ENCODE assay signal across 27 cellular contexts in the genomic region with DNA sequence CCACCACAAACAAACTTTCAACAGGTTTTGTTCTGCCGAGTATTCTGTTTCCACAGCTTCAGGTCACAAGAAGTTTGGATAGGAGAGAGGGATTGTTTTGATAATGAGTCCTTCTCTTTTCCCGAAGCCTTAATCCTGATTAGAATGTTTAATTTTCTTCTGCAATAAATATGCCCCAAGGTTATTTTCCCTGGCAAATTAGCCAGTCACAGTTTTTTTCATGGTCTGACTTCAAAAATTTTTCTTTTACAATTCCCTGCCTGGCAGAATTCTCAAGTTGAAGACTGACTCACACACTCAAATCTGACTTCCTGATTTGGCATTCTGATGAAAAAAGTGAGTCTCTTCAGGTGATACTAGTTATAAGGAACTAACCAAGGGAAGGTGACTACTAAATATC. TPM values are rescaled to one million over a fixed set of nuclear protein-coding genes. Genes with fewer than 3 reads are reported as not detected.
DNase-seq lines count a peak whose midpoint lies in the region; TF ChIP-seq lines count a peak whose summit lies in the region.
"Had no signal": no experiment of that assay in that cellular context is flagged by ENCODE, and none has a peak within 500 bp of the region (broad histone marks: within the 10 kb centered on the region; RNA-seq: fewer than 3 reads in every experiment).

No MANE protein-coding gene starts in this region.

- H3K4me1 ChIP-seq in breast epithelium, result no peaks in the 10 kb centered on the region
- H3K4me1 ChIP-seq in tibial artery, result peaks cover 0 to 8% (median 0%) of the 10 kb centered on the region in 4 donors
- H3K4me1 ChIP-seq: prostate gland, transverse colon had no signal

- no peaks in the 10 kb centered on the region for H3K27me3 Mint-ChIP-seq in MCF 10A (ENCODE audit: insufficient read depth, unreplicated experiment)
- H3K27me3 Mint-ChIP-seq: activated T-helper 17 cell treated with anti-CD3 and anti-CD28 coated beads, Interleukin-2, amount 50 U/mL, for 72 hours; stimulated activated naive CD8-positive, alpha-beta T cell treated with anti-CD3 and anti-CD28 coated beads, Interleukin-15, amount 100 ng/mL, for 72 hours had no signal

- intact Hi-C loops in MCF 10A (cut with micrococcal nuclease), result no loop called here
- intact Hi-C loops in breast epithelium (cut with DNase I; ENCODE audit: low total_unique reads), result no loop called here
- intact Hi-C loops in tibial artery (cut with DNase I; ENCODE audit: low total_unique reads), result no loop called here

- H3K4me3 Mint-ChIP-seq in MCF 10A (ENCODE audit: unreplicated experiment), result peak overlapping the region; percentile 3
- H3K4me3 Mint-ChIP-seq: activated CD4-positive, alpha-beta memory T cell treated with anti-CD3 and anti-CD28 coated beads for 36 hours; activated T-helper 17 cell treated with anti-CD3 and anti-CD28 coated beads, Interleukin-2, amount 50 U/mL, for 72 hours; stimulated activated naive CD8-positive, alpha-beta T cell treated with anti-CD3 and anti-CD28 coated beads, Interleukin-15, amount 100 ng/mL, for 72 hours had no signal

- TF ChIP-seq POLR2A in breast epithelium (IDR thresholded peaks at IDR 0.05), result no peak

- H3K27ac Mint-ChIP-seq in MCF 10A (ENCODE audit: low read depth, unreplicated experiment), result peak overlapping the region; percentile 89
- H3K27ac Mint-ChIP-seq: activated CD4-positive, alpha-beta memory T cell treated with anti-CD3 and anti-CD28 coated beads for 36 hours; activated naive CD4-positive, alpha-beta T cell treated with anti-CD3 and anti-CD28 coated beads, Interleukin-2, amount 50 U/mL, for 72 hours; activated T-helper 17 cell treated with anti-CD3 and anti-CD28 coated beads, Interleukin-2, amount 50 U/mL, for 72 hours; stimulated activated naive CD8-positive, alpha-beta T cell treated with anti-CD3 and anti-CD28 coated beads, Interleukin-15, amount 100 ng/mL, for 72 hours had no signal

- peaks cover 9% of the 10 kb centered on the region for H3K9me3 Mint-ChIP-seq in MCF 10A (ENCODE audit: unreplicated experiment)
- H3K9me3 Mint-ChIP-seq: activated CD4-positive, alpha-beta memory T cell treated with anti-CD3 and anti-CD28 coated beads for 36 hours; activated T-helper 17 cell treated with anti-CD3 and anti-CD28 coated beads, Interleukin-2, amount 50 U/mL, for 72 hours had no signal

- in situ Hi-C loops in astrocyte of the spinal cord (cut with HindIII; ENCODE audit: low sequenced_read_pairs), result no loop called here

- DNase-seq in MCF 10A (ENCODE audit: unreplicated experiment) (peak; percentile 63), breast epithelium (ENCODE audit: low spot score in 2 of 2) (no peak), astrocyte of the spinal cord (ENCODE audit: low read depth, low spot score) (peak; percentile 41), iris pigment epithelial cell (ENCODE audit: low read depth) (peak; percentile 20), GM10266 (ENCODE audit: extremely low spot score) (no peak), cerebellar cortex (ENCODE audit: low spot score) (no peak), NCI-H128 (lab: John Stamatoyannopoulos, UW; ENCODE audit: unreplicated experiment) (no peak), tibial artery (no peak)
- DNase-seq: 8988T; activated CD4-positive, alpha-beta memory T cell treated with anti-CD3 and anti-CD28 coated beads for 36 hours; activated CD8-positive, alpha-beta memory T cell treated with anti-CD3 and anti-CD28 coated beads, Interleukin-2, amount 50 U/mL, for 48 hours; AML-193; brain microvascular endothelial cell; DND-41; H7; kidney glomerular epithelial cell; NCI-H1105; NCI-H2029 treated with DMSO at 0.1 percent for 48 hours; NCI-H774; SHP77; stimulated activated naive CD8-positive, alpha-beta T cell treated with anti-CD3 and anti-CD28 coated beads, Interleukin-15, amount 100 ng/mL, for 72 hours; T-helper 9 cell; transverse colon had no signal

- H3K4me3 ChIP-seq in breast epithelium (no peak overlapping the region), astrocyte of the spinal cord (ENCODE audit: low read depth, low read length) (no peak overlapping the region), tibial artery (no peak overlapping the region)
- H3K4me3 ChIP-seq: coronary artery, prostate gland, transverse colon had no signal

- peaks cover 14% of the 10 kb centered on the region for H3K4me1 Mint-ChIP-seq in MCF 10A (ENCODE audit: insufficient read depth, unreplicated experiment)
- H3K4me1 Mint-ChIP-seq: activated T-helper 17 cell treated with anti-CD3 and anti-CD28 coated beads, Interleukin-2, amount 50 U/mL, for 72 hours; stimulated activated naive CD8-positive, alpha-beta T cell treated with anti-CD3 and anti-CD28 coated beads, Interleukin-15, amount 100 ng/mL, for 72 hours had no signal

- no peaks in the 10 kb centered on the region for H3K36me3 Mint-ChIP-seq in MCF 10A (ENCODE audit: insufficient read depth, unreplicated experiment)
- H3K36me3 Mint-ChIP-seq: activated CD4-positive, alpha-beta memory T cell treated with anti-CD3 and anti-CD28 coated beads for 36 hours; activated naive CD4-positive, alpha-beta T cell treated with anti-CD3 and anti-CD28 coated beads, Interleukin-2, amount 50 U/mL, for 72 hours had no signal

- H3K27me3 ChIP-seq in breast epithelium, result no peaks in the 10 kb centered on the region
- H3K27me3 ChIP-seq in tibial artery, result no peaks in the 10 kb centered on the region
- H3K27me3 ChIP-seq: brain microvascular endothelial cell, transverse colon had no signal

- no TSS peak for BruUV-seq in MCF 10A (replicated peaks; lab: Mats Ljungman, UMichigan)

- POLR2A ChIA-PET in MCF 10A (lab: Yijun Ruan, JAX), result no interaction called here

- CTCF ChIA-PET in MCF 10A (lab: Yijun Ruan, JAX), result interaction anchor here (0.6 kb wide), 1 partner anchor 32 kb away, joined by 3 read pairs; no protein-coding TSS in a partner anchor

- TF ChIP-seq CTCF in MCF 10A (IDR thresholded peaks at IDR 0.05; ENCODE audit: unreplicated experiment) (no peak), breast epithelium (IDR thresholded peaks at IDR 0.05) (no peak), astrocyte of the spinal cord (IDR thresholded peaks at IDR 0.05; ENCODE audit: low read depth, low read length) (no peak), GM10266 (IDR thresholded peaks at IDR 0.05; ENCODE audit: control insufficient read depth, insufficient read depth, low read depth, missing control alignments) (no peak), tibial artery (IDR thresholded peaks at IDR 0.05) (no peak)

- H3K27ac ChIP-seq in breast epithelium (no peak overlapping the region), tibial artery (peak overlapping the region in 1 of 2 donors; percentile 11)
- H3K27ac ChIP-seq: brain microvascular endothelial cell, prostate gland, transverse colon had no signal

- H3K36me3 ChIP-seq in breast epithelium (no peaks in the 10 kb centered on the region), tibial artery (no peaks in the 10 kb centered on the region)
- H3K36me3 ChIP-seq: brain microvascular endothelial cell, prostate gland, transverse colon had no signal

- H3K9me3 ChIP-seq in breast epithelium (no peaks in the 10 kb centered on the region), tibial artery (no peaks in the 10 kb centered on the region)
- H3K9me3 ChIP-seq: prostate gland, transverse colon had no signal

RNA-seq across cellular contexts. Expression of a gene that starts 33.1 kb away (rescaled TPM):
- total RNA-seq in MCF 10A (2022) (not detected in 2 replicates), breast epithelium (10 to 100 TPM in 1 of 3 donors, 1 to 10 TPM in 2; 2.6 to 11.1 (median 5.2) TPM)
- total RNA-seq: activated CD4-positive, alpha-beta memory T cell treated with anti-CD3 and anti-CD28 coated beads for 36 hours; activated T-helper 17 cell treated with anti-CD3 and anti-CD28 coated beads, Interleukin-2, amount 50 U/mL, for 72 hours had no signal

Comparison
In these comparisons a context has a peak if more than half of its experiments do, and no peak if none do; other contexts are left out.
1. DNase-seq: peak in MCF 10A (single experiment), astrocyte of the spinal cord (single experiment) and iris pigment epithelial cell (single experiment); none in breast epithelium (0 of 2), GM10266 (single experiment), cerebellar cortex (single experiment), NCI-H128 (single experiment) and tibial artery (0 of 2).